ENCODE assay signal across 8 cellular contexts in genomic region chr6:7542065-7542877, GRCh38. TPM values are rescaled to one million over a fixed set of nuclear protein-coding genes. Genes with fewer than 3 reads are reported as not detected.
DNase-seq lines count a peak whose midpoint lies in the region; ATAC-seq and TF ChIP-seq lines count a peak whose summit lies in the region.

No MANE protein-coding gene starts in this region.

- H3K4me3 Mint-ChIP-seq in CD14-positive monocyte: peak overlapping the region; percentile 85 to 94
- H3K4me3 Mint-ChIP-seq in activated naive CD8-positive, alpha-beta T cell treated with anti-CD3 and anti-CD28 coated beads, Interleukin-2, amount 50 U/mL, for 24 hours: peak overlapping the region; percentile 69

- H3K4me2 ChIP-seq in skeletal muscle satellite cell (ENCODE audit: low read length): peak overlapping the region; percentile 95

- H3K27ac Mint-ChIP-seq in CD14-positive monocyte: peak overlapping the region in 1 of 7 donors; percentile 48
- H3K27ac Mint-ChIP-seq in activated naive CD8-positive, alpha-beta T cell treated with anti-CD3 and anti-CD28 coated beads, Interleukin-2, amount 50 U/mL, for 24 hours: no peak overlapping the region

- H3K9ac ChIP-seq in skeletal muscle satellite cell (ENCODE audit: low read depth, low read length): peak overlapping the region; percentile 91

- H3K36me3 Mint-ChIP-seq in CD14-positive monocyte: peaks cover 5 to 10% of the 10 kb centered on the region in 2 donors
- H3K36me3 Mint-ChIP-seq in activated naive CD8-positive, alpha-beta T cell treated with anti-CD3 and anti-CD28 coated beads, Interleukin-2, amount 50 U/mL, for 24 hours (ENCODE audit: low read depth): no peaks in the 10 kb centered on the region

- H3K9me3 Mint-ChIP-seq in CD14-positive monocyte: peaks cover 0 to 23% (median 13%) of the 10 kb centered on the region in 7 donors
- H3K9me3 Mint-ChIP-seq in activated naive CD8-positive, alpha-beta T cell treated with anti-CD3 and anti-CD28 coated beads, Interleukin-2, amount 50 U/mL, for 24 hours: no peaks in the 10 kb centered on the region

- H3K27me3 ChIP-seq in skeletal muscle satellite cell (ENCODE audit: control insufficient read depth, insufficient read depth, low read length): no peaks in the 10 kb centered on the region

- intact Hi-C loops in CD14-positive monocyte (cut with micrococcal nuclease): no loop called here

- H3K4me3 ChIP-seq in iPS-11a (ENCODE audit: low read depth, low read length): peak overlapping the region; percentile 77
- peak overlapping the region; percentile 91 for H3K4me3 ChIP-seq in skeletal muscle satellite cell (ENCODE audit: low read length)

- H3K4me1 ChIP-seq in skeletal muscle satellite cell (ENCODE audit: control insufficient read depth, insufficient read depth, low read length): peaks cover 26% of the 10 kb centered on the region

- no peaks in the 10 kb centered on the region for H3K9me3 ChIP-seq in skeletal muscle satellite cell (replicated peaks; ENCODE audit: low read length)

- no peak for ATAC-seq in activated naive CD8-positive, alpha-beta T cell treated with anti-CD3 and anti-CD28 coated beads, Interleukin-2, amount 50 U/mL, for 24 hours
- ATAC-seq in HG02678 (IDR thresholded peaks at IDR 0.05; ENCODE audit: unreplicated experiment) (no peak), HG02852 (IDR thresholded peaks at IDR 0.05; ENCODE audit: unreplicated experiment) (no peak)

- peaks cover 90 to 97% (median 91%) of the 10 kb centered on the region in 3 donors for H3K27me3 Mint-ChIP-seq in CD14-positive monocyte (ENCODE audit: low read depth in 3 of 3)
- H3K27me3 Mint-ChIP-seq in activated naive CD8-positive, alpha-beta T cell treated with anti-CD3 and anti-CD28 coated beads, Interleukin-2, amount 50 U/mL, for 24 hours: peaks cover 78% of the 10 kb centered on the region

- H3K36me3 ChIP-seq in skeletal muscle satellite cell (ENCODE audit: insufficient read depth, low read length): no peaks in the 10 kb centered on the region

- peaks cover 21% of the 10 kb centered on the region for H3K4me1 Mint-ChIP-seq in CD14-positive monocyte
- H3K4me1 Mint-ChIP-seq in activated naive CD8-positive, alpha-beta T cell treated with anti-CD3 and anti-CD28 coated beads, Interleukin-2, amount 50 U/mL, for 24 hours: peaks cover 6% of the 10 kb centered on the region

- DNase-seq in CD14-positive monocyte (ENCODE audit: low spot score): no peak
- DNase-seq in HT-29 (ENCODE audit: low spot score): peak; percentile 41
- DNase-seq in activated naive CD8-positive, alpha-beta T cell treated with anti-CD3 and anti-CD28 coated beads, Interleukin-2, amount 50 U/mL, for 24 hours: peak; percentile 12
- no peak for DNase-seq in SIG-M5 treated with dmso at 0.1 percent for 504 hours (lab: John Stamatoyannopoulos, UW; ENCODE audit: unreplicated experiment)

- no peak for TF ChIP-seq CTCF in CD14-positive monocyte (IDR thresholded peaks at IDR 0.05)

RNA-seq across cellular contexts. Expression of gene DSP, which starts 0.8 kb away (rescaled TPM):
- polyA plus RNA-seq in CD14-positive monocyte: not detected
- total RNA-seq in HT-29 (2014; rRNA removed; shearing (Covaris generic)): 28.0 and 29.7 TPM in 2 replicates
- 0.76 and 2.4 TPM in 2 replicates for total RNA-seq in skeletal muscle satellite cell (2012; rRNA removed)

RNA-seq across cellular contexts. Expression of gene SNRNP48, which starts 47.7 kb away (rescaled TPM):
- polyA plus RNA-seq in CD14-positive monocyte: 1 to 10 TPM; 5.1 to 5.9 TPM
- total RNA-seq in HT-29 (2014; rRNA removed; shearing (Covaris generic)): 7.6 and 9.3 TPM in 2 replicates
- 9.8 and 13.7 TPM in 2 replicates for total RNA-seq in skeletal muscle satellite cell (2012; rRNA removed)

Comparison
In these comparisons a context has a peak if more than half of its experiments do, and no peak if none do; other contexts are left out.
1. DNase-seq: peak in HT-29 (single experiment) and activated naive CD8-positive, alpha-beta T cell treated with anti-CD3 and anti-CD28 coated beads, Interleukin-2, amount 50 U/mL, for 24 hours (single experiment); none in CD14-positive monocyte (single experiment) and SIG-M5 treated with dmso at 0.1 percent for 504 hours (single experiment).